Comparison of ENCODE assay signal across 21 cellular contexts in genomic region chr10:127882801-127883459, GRCh38. TPM values are rescaled to one million over a fixed set of nuclear protein-coding genes. Genes with fewer than 3 reads are reported as not detected.
DNase-seq lines count a peak whose midpoint lies in the region; ATAC-seq, FAIRE-seq and TF ChIP-seq lines count a peak whose summit lies in the region.
"Had no signal": no experiment of that assay in that cellular context is flagged by ENCODE, and none has a peak within 500 bp of the region (broad histone marks: within the 10 kb centered on the region; RNA-seq: fewer than 3 reads in every experiment).

No MANE protein-coding gene starts in this region.

- H3K27ac Mint-ChIP-seq in endothelial cell (ENCODE audit: unreplicated experiment), result peak overlapping the region; percentile 30
- no peak overlapping the region for H3K27ac Mint-ChIP-seq in naive thymus-derived CD4-positive, alpha-beta T cell
- H3K27ac Mint-ChIP-seq: CD4-positive, alpha-beta T cell had no signal

- no peaks in the 10 kb centered on the region for H3K9me3 Mint-ChIP-seq in endothelial cell (ENCODE audit: unreplicated experiment)
- no peaks in the 10 kb centered on the region for H3K9me3 Mint-ChIP-seq in naive thymus-derived CD4-positive, alpha-beta T cell
- H3K9me3 Mint-ChIP-seq: CD4-positive, alpha-beta T cell had no signal

- POLR2A ChIA-PET in HepG2 (lab: Yijun Ruan, JAX), result no interaction called here
- POLR2A ChIA-PET in naive thymus-derived CD4-positive, alpha-beta T cell (lab: Charles Lee), result no interaction called here

- no peak overlapping the region for H3K9ac ChIP-seq in HepG2 (ENCODE audit: insufficient read depth, low read depth, low read length)

- H3K4me3 ChIP-seq in HepG2 (replicated peaks in 1 of 3; ENCODE audit: insufficient read depth in 1 of 3, low read depth in 2 of 3, low read length in 3 of 3) (no peak overlapping the region), right lobe of liver (no peak overlapping the region), MG63 (no peak overlapping the region)
- no peak overlapping the region for H3K4me3 ChIP-seq in naive thymus-derived CD4-positive, alpha-beta T cell (ENCODE audit: low read length)
- H3K4me3 ChIP-seq: Peyer's patch had no signal

- no peak for TF ChIP-seq POLR2A in HepG2 (IDR thresholded peaks at IDR 0.05; ENCODE audit: insufficient read depth in 1 of 2, low read depth in 2 of 2, low read length in 2 of 2)
- no peak for TF ChIP-seq POLR2A in right lobe of liver (IDR thresholded peaks at IDR 0.05)

- no peak for ATAC-seq in HepG2
- no peak for ATAC-seq in right lobe of liver
- peak; percentile 64 for ATAC-seq in naive thymus-derived CD4-positive, alpha-beta T cell
- no peak for ATAC-seq in GM19351 (IDR thresholded peaks at IDR 0.05; ENCODE audit: unreplicated experiment)

- H3K4me2 ChIP-seq in HepG2 (ENCODE audit: low read depth, low read length), result no peak overlapping the region

- FAIRE-seq in HepG2 (lab: Jason Lieb, UNC), result no peak
- FAIRE-seq: A204.1, GM12891, H1 had no signal

- WGBS in HepG2 (ENCODE audit: low lambda C conversion rate), result 39% methylated on average over 3 of the region's 4 CpGs
- WGBS in right lobe of liver (ENCODE audit: insufficient coverage, low coverage, low lambda C conversion rate, missing lambda C conversion rate), result 75% methylated on average over 3 of the region's 4 CpGs

- H3K36me3 Mint-ChIP-seq in endothelial cell (ENCODE audit: low read depth, unreplicated experiment), result no peaks in the 10 kb centered on the region
- no peaks in the 10 kb centered on the region for H3K36me3 Mint-ChIP-seq in naive thymus-derived CD4-positive, alpha-beta T cell

- H3K27ac ChIP-seq in HepG2 (ENCODE audit: extremely low read length, insufficient read depth, low read length), result no peak overlapping the region
- H3K27ac ChIP-seq in right lobe of liver, result no peak overlapping the region
- no peak overlapping the region for H3K27ac ChIP-seq in naive thymus-derived CD4-positive, alpha-beta T cell (ENCODE audit: low read depth, low read length)

- H2AFZ ChIP-seq in HepG2 (ENCODE audit: low read length), result no peak overlapping the region

- CTCF ChIA-PET in HepG2 (lab: Yijun Ruan, JAX; ENCODE audit: low intra/inter-chr PET ratio, low total read pairs), result no interaction called here
- CTCF ChIA-PET in naive thymus-derived CD4-positive, alpha-beta T cell (lab: Charles Lee), result interaction anchor here (0.6 kb wide), 1 partner anchor 1927 kb away, joined by 3 read pairs; no protein-coding TSS in a partner anchor

- TF ChIP-seq CTCF in HepG2 (CRISPR knock-in tag; IDR thresholded peaks at IDR 0.05) (no peak), right lobe of liver (IDR thresholded peaks at IDR 0.05) (no peak), endothelial cell (IDR thresholded peaks at IDR 0.05; ENCODE audit: unreplicated experiment) (no peak)

- H3K4me3 Mint-ChIP-seq in endothelial cell (ENCODE audit: unreplicated experiment), result no peak overlapping the region
- H3K4me3 Mint-ChIP-seq in naive thymus-derived CD4-positive, alpha-beta T cell, result no peak overlapping the region
- H3K4me3 Mint-ChIP-seq: CD4-positive, alpha-beta T cell had no signal

- DNase-seq in HepG2 (ENCODE audit: low spot score) (no peak), right lobe of liver (no peak), endothelial cell (ENCODE audit: low spot score) (no peak), GM19238 (ENCODE audit: insufficient read length, low spot score) (no peak), NCI-H1436 (lab: John Stamatoyannopoulos, UW) (no peak), MG63 (no peak)
- DNase-seq in naive thymus-derived CD4-positive, alpha-beta T cell, result no peak
- DNase-seq: CD4-positive, alpha-beta T cell; DMS79; NCI-H1105 treated with DMSO at 0.1 percent for 48 hours; NCI-H1930; NCI-H2171 treated with DMSO at 0.1 percent for 48 hours; NCI-H510A; NCI-H82; Right ventricle myocardium superior had no signal

- intact Hi-C loops in HepG2 (cut with micrococcal nuclease; ENCODE audit: unreplicated experiment), result no loop called here
- intact Hi-C loops in right lobe of liver (cut with DNase I), result no loop called here
- intact Hi-C loops in naive thymus-derived CD4-positive, alpha-beta T cell (cut with micrococcal nuclease), result no loop called here

- H3K9me3 ChIP-seq in HepG2 (ENCODE audit: low read length) (no peaks in the 10 kb centered on the region), right lobe of liver (no peaks in the 10 kb centered on the region), MG63 (no peaks in the 10 kb centered on the region)
- H3K9me3 ChIP-seq in naive thymus-derived CD4-positive, alpha-beta T cell (ENCODE audit: control insufficient read depth in 2 of 3, low read length in 3 of 3), result no peaks in the 10 kb centered on the region
- H3K9me3 ChIP-seq: Peyer's patch had no signal

- TF ChIP-seq EP300 in HepG2 (IDR thresholded peaks at IDR 0.05; ENCODE audit: low read depth in 2 of 2, low read length in 2 of 2) (no peak), HepG2 (CRISPR knock-in tag; IDR thresholded peaks at IDR 0.05; ENCODE audit: borderline replicate concordance) (no peak)

- no peaks in the 10 kb centered on the region for H3K27me3 ChIP-seq in HepG2 (ENCODE audit: control insufficient read depth in 1 of 2, insufficient read depth in 2 of 2, low read length in 2 of 2)
- H3K27me3 ChIP-seq in right lobe of liver, result no peaks in the 10 kb centered on the region
- H3K27me3 ChIP-seq in naive thymus-derived CD4-positive, alpha-beta T cell (ENCODE audit: control insufficient read depth in 2 of 2, insufficient read depth in 2 of 2, low read length in 2 of 2), result no peaks in the 10 kb centered on the region
- H3K27me3 ChIP-seq in MG63, result no peaks in the 10 kb centered on the region
- H3K27me3 ChIP-seq: Peyer's patch had no signal

- H3K36me3 ChIP-seq in HepG2 (replicated peaks in 1 of 2; ENCODE audit: control insufficient read depth in 1 of 2, insufficient read depth in 2 of 2, low read length in 2 of 2), result no peaks in the 10 kb centered on the region
- H3K36me3 ChIP-seq in right lobe of liver, result no peaks in the 10 kb centered on the region
- no peaks in the 10 kb centered on the region for H3K36me3 ChIP-seq in naive thymus-derived CD4-positive, alpha-beta T cell (ENCODE audit: control insufficient read depth in 2 of 3, insufficient read depth in 3 of 3, low read length in 3 of 3)
- no peaks in the 10 kb centered on the region for H3K36me3 ChIP-seq in MG63

- peaks cover 63% of the 10 kb centered on the region for H3K4me1 Mint-ChIP-seq in endothelial cell (ENCODE audit: unreplicated experiment)
- peaks cover 0 to 38% (median 5%) of the 10 kb centered on the region in 7 donors for H3K4me1 Mint-ChIP-seq in naive thymus-derived CD4-positive, alpha-beta T cell

- H3K79me2 ChIP-seq in HepG2 (ENCODE audit: insufficient read depth, low read length), result no peaks in the 10 kb centered on the region

- in situ Hi-C loops in HepG2 (cut with HindIII; ENCODE audit: extremely low pct_ligation_motif_present, low pct_unique_long_range_greater_than_20kb), result no loop called here

- TF ChIP-seq RAD21 in HepG2 (CRISPR knock-in tag; IDR thresholded peaks at IDR 0.05), result no peak

- H3K4me1 ChIP-seq in HepG2 (ENCODE audit: insufficient read depth, low read length) (peaks cover 14% of the 10 kb centered on the region), right lobe of liver (peaks cover 0 to 21% (median 5%) of the 10 kb centered on the region in 4 donors)
- peaks cover 0 to 4% of the 10 kb centered on the region in 2 donors for H3K4me1 ChIP-seq in naive thymus-derived CD4-positive, alpha-beta T cell (ENCODE audit: control insufficient read depth in 2 of 2, insufficient read depth in 2 of 2, low read length in 2 of 2)

- no TSS peak for BruUV-seq in HepG2 (replicated peaks; lab: Mats Ljungman, UMichigan)

- peaks cover 9% of the 10 kb centered on the region for H3K27me3 Mint-ChIP-seq in endothelial cell (ENCODE audit: unreplicated experiment)
- H3K27me3 Mint-ChIP-seq in naive thymus-derived CD4-positive, alpha-beta T cell, result no peaks in the 10 kb centered on the region
- H3K27me3 Mint-ChIP-seq: CD4-positive, alpha-beta T cell had no signal

- H4K20me1 ChIP-seq in HepG2 (ENCODE audit: insufficient read depth, low read length), result no peaks in the 10 kb centered on the region

RNA-seq across cellular contexts. Expression of gene CLRN3, which starts 9.8 kb away (rescaled TPM):
- total RNA-seq in HepG2 (2016; rRNA removed; fragmentation: Illumina TruSeq; extraction: Trizol), result not detected in 2 replicates
- not detected in 2 replicates for total RNA-seq in HepG2 (2016; cell fraction: cytosol; rRNA removed; fragmentation: Illumina TruSeq; extraction: Trizol; ENCODE audit: low read depth)
- not detected in 2 replicates for total RNA-seq in HepG2 (2016; cell fraction: insoluble cytoplasmic fraction; rRNA removed; fragmentation: Illumina TruSeq; extraction: Trizol)
- not detected in 2 replicates for total RNA-seq in HepG2 (2016; cell fraction: membrane; rRNA removed; fragmentation: Illumina TruSeq; extraction: Trizol)
- not detected in 2 replicates for total RNA-seq in HepG2 (2016; cell fraction: nucleus; rRNA removed; fragmentation: Illumina TruSeq; extraction: Trizol)
- polyA plus RNA-seq in HepG2 (2011; rRNA removed), result not detected in 2 replicates
- polyA plus RNA-seq in HepG2 (2011; cell fraction: cytosol; rRNA removed), result not detected in 2 replicates
- polyA plus RNA-seq in HepG2 (2011; cell fraction: nucleus; rRNA removed), result not detected in 2 replicates
- not detected in 2 replicates for polyA plus RNA-seq in HepG2 (2012)
- polyA plus RNA-seq in HepG2 (2016; cell fraction: cytosol; fragmentation: Illumina TruSeq; extraction: Trizol; ENCODE audit: low read depth), result not detected in 2 replicates
- polyA plus RNA-seq in HepG2 (2016; cell fraction: insoluble cytoplasmic fraction; fragmentation: Illumina TruSeq; extraction: Trizol; ENCODE audit: low read depth), result not detected in 2 replicates
- polyA plus RNA-seq in HepG2 (2016; cell fraction: membrane; fragmentation: Illumina TruSeq; extraction: Trizol; ENCODE audit: low read depth), result not detected in 2 replicates
- polyA plus RNA-seq in HepG2 (2016; cell fraction: nucleus; fragmentation: Illumina TruSeq; extraction: Trizol; ENCODE audit: insufficient read depth, low read depth), result not detected in 2 replicates
- not detected in 2 replicates for polyA minus RNA-seq in HepG2 (2011; rRNA and poly(A)+ RNA removed; ENCODE audit: low replicate concordance)
- not detected in 2 replicates for polyA minus RNA-seq in HepG2 (2011; cell fraction: cytosol; rRNA and poly(A)+ RNA removed)
- not detected in 2 replicates for polyA minus RNA-seq in HepG2 (2011; cell fraction: nucleus; rRNA and poly(A)+ RNA removed)
- 10 to 100 TPM in 5 of 6 experiments, 1 to 10 TPM in 1; 9.6 to 28.5 (median 18.1) TPM for total RNA-seq in right lobe of liver
- 0.31 TPM for total RNA-seq in endothelial cell (ENCODE audit: unreplicated experiment)
- not detected for total RNA-seq in naive thymus-derived CD4-positive, alpha-beta T cell
- polyA plus RNA-seq in naive thymus-derived CD4-positive, alpha-beta T cell, result not detected
- not detected in 2 replicates for total RNA-seq in MG63 (2014; rRNA removed; shearing (Covaris generic); ENCODE audit: low replicate concordance)
- total RNA-seq: CD4-positive, alpha-beta T cell; G401; H1; Right ventricle myocardium superior had no signal
- polyA plus RNA-seq: H1 had no signal

RNA-seq across cellular contexts. Expression of gene PTPRE, which starts 24.0 kb away (rescaled TPM):
- total RNA-seq in HepG2 (2016; rRNA removed; fragmentation: Illumina TruSeq; extraction: Trizol), result 0.02 TPM in 1 of 2 replicates, not detected in the other
- total RNA-seq in HepG2 (2016; cell fraction: cytosol; rRNA removed; fragmentation: Illumina TruSeq; extraction: Trizol; ENCODE audit: low read depth), result not detected in 2 replicates
- total RNA-seq in HepG2 (2016; cell fraction: insoluble cytoplasmic fraction; rRNA removed; fragmentation: Illumina TruSeq; extraction: Trizol), result not detected in 2 replicates
- not detected in 2 replicates for total RNA-seq in HepG2 (2016; cell fraction: membrane; rRNA removed; fragmentation: Illumina TruSeq; extraction: Trizol)
- 0.09 TPM in 1 of 2 replicates, not detected in the other for total RNA-seq in HepG2 (2016; cell fraction: nucleus; rRNA removed; fragmentation: Illumina TruSeq; extraction: Trizol)
- polyA plus RNA-seq in HepG2 (2011; rRNA removed), result 0.01 and 0.04 TPM in 2 replicates
- polyA plus RNA-seq in HepG2 (2011; cell fraction: cytosol; rRNA removed), result not detected in 2 replicates
- 0.19 TPM in 1 of 2 replicates, not detected in the other for polyA plus RNA-seq in HepG2 (2011; cell fraction: nucleus; rRNA removed)
- polyA plus RNA-seq in HepG2 (2012), result not detected in 2 replicates
- polyA plus RNA-seq in HepG2 (2016; cell fraction: cytosol; fragmentation: Illumina TruSeq; extraction: Trizol; ENCODE audit: low read depth), result not detected in 2 replicates
- polyA plus RNA-seq in HepG2 (2016; cell fraction: insoluble cytoplasmic fraction; fragmentation: Illumina TruSeq; extraction: Trizol; ENCODE audit: low read depth), result not detected in 2 replicates
- polyA plus RNA-seq in HepG2 (2016; cell fraction: membrane; fragmentation: Illumina TruSeq; extraction: Trizol; ENCODE audit: low read depth), result not detected in 2 replicates
- polyA plus RNA-seq in HepG2 (2016; cell fraction: nucleus; fragmentation: Illumina TruSeq; extraction: Trizol; ENCODE audit: insufficient read depth, low read depth), result not detected in 2 replicates
- 0.04 and 4.6 TPM in 2 replicates for polyA minus RNA-seq in HepG2 (2011; rRNA and poly(A)+ RNA removed; ENCODE audit: low replicate concordance)
- not detected in 2 replicates for polyA minus RNA-seq in HepG2 (2011; cell fraction: cytosol; rRNA and poly(A)+ RNA removed)
- not detected in 2 replicates for polyA minus RNA-seq in HepG2 (2011; cell fraction: nucleus; rRNA and poly(A)+ RNA removed)
- 1 to 10 TPM; 2.3 to 9.2 (median 2.7) TPM for total RNA-seq in right lobe of liver
- 117 TPM for total RNA-seq in endothelial cell (ENCODE audit: unreplicated experiment)
- 100 to 1,000 TPM in 1 of 5 experiments, 10 to 100 TPM in 4; 25.4 to 237 (median 29.1) TPM for total RNA-seq in naive thymus-derived CD4-positive, alpha-beta T cell
- polyA plus RNA-seq in naive thymus-derived CD4-positive, alpha-beta T cell, result 1 to 10 TPM; 6.6 to 9.4 TPM
- total RNA-seq in MG63 (2014; rRNA removed; shearing (Covaris generic); ENCODE audit: low replicate concordance), result 0.86 and 1.3 TPM in 2 replicates
- total RNA-seq: G401 had no signal
